Comparison of ENCODE assay signal across 7 cellular contexts in the genomic region with DNA sequence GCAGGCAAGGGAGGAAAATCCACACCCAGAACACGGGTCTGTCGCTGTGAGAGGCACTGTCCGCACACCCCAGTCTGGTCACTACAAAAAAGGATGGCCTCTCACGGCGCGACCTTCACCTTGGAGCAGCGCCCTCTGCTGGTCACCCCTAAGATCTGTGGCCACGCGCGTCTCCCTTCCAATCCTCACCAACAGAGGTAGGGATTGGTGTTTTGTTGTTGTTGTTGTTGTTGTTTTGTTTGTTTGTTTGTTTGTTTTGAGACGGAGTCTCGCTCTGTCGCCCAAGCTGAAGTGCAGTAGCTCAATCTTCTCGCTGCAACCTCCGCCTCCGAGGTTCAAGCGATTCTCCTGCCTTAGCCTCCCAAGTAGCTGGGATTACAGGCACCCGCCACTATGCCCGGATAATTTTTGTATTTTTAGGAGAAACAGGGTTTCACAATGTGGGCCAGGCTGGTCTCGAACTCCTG. TPM values are rescaled to one million over a fixed set of nuclear protein-coding genes. Genes with fewer than 3 reads are reported as not detected.
A peak's percentile ranks its signal among the peaks of the same experiment; 100 is the strongest.
DNase-seq lines count a peak whose midpoint lies in the region; ATAC-seq, FAIRE-seq and TF ChIP-seq lines count a peak whose summit lies in the region.

No MANE protein-coding gene starts in this region.

- no peak overlapping the region for H4K8ac ChIP-seq in mesenchymal stem cell (ENCODE audit: low read length)

- H3K36me3 Mint-ChIP-seq in stimulated activated effector memory CD8-positive, alpha-beta T cell treated with anti-CD3 and anti-CD28 coated beads, Interleukin-12 subunit alpha, Interleukin-12 subunit beta, amount 100 ng/mL, for 72 hours, result no peaks in the 10 kb centered on the region

- no peak overlapping the region for H2BK12ac ChIP-seq in mesenchymal stem cell (ENCODE audit: low read length in 2 of 2)

- H3K9ac ChIP-seq in colonic mucosa (ENCODE audit: low read depth in 2 of 2, low read length in 2 of 2), result no peak overlapping the region
- no peak overlapping the region for H3K9ac ChIP-seq in mesenchymal stem cell (ENCODE audit: low read length)

- no peak for TF ChIP-seq POLR2A in GM12892 (IDR thresholded peaks at IDR 0.05; ENCODE audit: low read depth, low read length)

- H3K36me3 ChIP-seq in colonic mucosa (no peaks in the 10 kb centered on the region), mesenchymal stem cell (ENCODE audit: control insufficient read depth in 1 of 2, insufficient read depth in 2 of 2, low read depth in 1 of 2, low read length in 2 of 2) (no peaks in the 10 kb centered on the region)

- no peak overlapping the region for H3K18ac ChIP-seq in mesenchymal stem cell (ENCODE audit: low read depth in 1 of 2, low read length in 2 of 2)

- DNase-seq in GM12892 (ENCODE audit: insufficient read length), result peak; percentile 40
- DNase-seq in Kasumi-1 (lab: John Stamatoyannopoulos, UW), result peak; percentile 49 to 80
- DNase-seq in activated CD4-positive, CD25-positive, alpha-beta regulatory T cell treated with anti-CD3 and anti-CD28 coated beads, Interleukin-2, amount 50 U/mL, for 16 hours (ENCODE audit: low read depth, low spot score), result peak; percentile 45
- peak; percentile 60 for DNase-seq in colonic mucosa
- peak; percentile 38 for DNase-seq in mesenchymal stem cell
- peak; percentile 75 to 85 for DNase-seq in stimulated activated effector memory CD8-positive, alpha-beta T cell treated with anti-CD3 and anti-CD28 coated beads, Interleukin-12 subunit alpha, Interleukin-12 subunit beta, amount 100 ng/mL, for 72 hours (ENCODE audit: low spot score in 2 of 2)
- DNase-seq in hepatic stellate cell (ENCODE audit: low spot score), result no peak

- WGBS in mesenchymal stem cell, result 65% methylated on average over 13 of the region's 20 CpGs

- no peak overlapping the region for H3K23ac ChIP-seq in mesenchymal stem cell (ENCODE audit: low read length in 2 of 2)

- H3K27ac ChIP-seq in colonic mucosa (no peak overlapping the region), mesenchymal stem cell (ENCODE audit: low read length, poor library complexity, severe bottlenecking) (no peak overlapping the region)

- H2BK120ac ChIP-seq in mesenchymal stem cell (ENCODE audit: low read depth, low read length), result no peak overlapping the region

- intact Hi-C loops in colonic mucosa (cut with DNase I), result loop anchor here (10.0 kb wide), 1 partner anchor 46 kb away; no protein-coding TSS in a partner anchor

- no peaks in the 10 kb centered on the region for H3K9me3 Mint-ChIP-seq in stimulated activated effector memory CD8-positive, alpha-beta T cell treated with anti-CD3 and anti-CD28 coated beads, Interleukin-12 subunit alpha, Interleukin-12 subunit beta, amount 100 ng/mL, for 72 hours

- H2BK5ac ChIP-seq in mesenchymal stem cell (ENCODE audit: low read depth, low read length, poor library complexity, severe bottlenecking), result no peak overlapping the region

- FAIRE-seq in GM12892 (lab: Jason Lieb, UNC), result peak; percentile 71

- no peaks in the 10 kb centered on the region for H3K9me3 ChIP-seq in colonic mucosa
- no peaks in the 10 kb centered on the region for H3K9me3 ChIP-seq in mesenchymal stem cell (ENCODE audit: control insufficient read depth, low read length)

- H2AFZ ChIP-seq in mesenchymal stem cell (ENCODE audit: low read depth, low read length), result peak overlapping the region; percentile 54

- H3K27me3 ChIP-seq in colonic mucosa (no peaks in the 10 kb centered on the region), mesenchymal stem cell (ENCODE audit: control insufficient read depth in 1 of 2, insufficient read depth in 1 of 2, low read length in 2 of 2) (peaks cover 0 to 3% of the 10 kb centered on the region in 2 experiments)

- H3K4me3 ChIP-seq in colonic mucosa, result peak overlapping the region; percentile 12
- H3K4me3 ChIP-seq in mesenchymal stem cell (ENCODE audit: insufficient read depth in 1 of 2, low read depth in 1 of 2, low read length in 2 of 2), result no peak overlapping the region

- no peak overlapping the region for H3K14ac ChIP-seq in mesenchymal stem cell (ENCODE audit: low read length in 2 of 2)

- H3K4me1 ChIP-seq in colonic mucosa (no peaks in the 10 kb centered on the region), mesenchymal stem cell (ENCODE audit: control insufficient read depth, insufficient read depth, low read depth, low read length) (no peaks in the 10 kb centered on the region)

- H3K4ac ChIP-seq in mesenchymal stem cell (ENCODE audit: low read depth in 1 of 2, low read length in 2 of 2), result no peak overlapping the region

- H2BK15ac ChIP-seq in mesenchymal stem cell (ENCODE audit: low read depth, poor library complexity, severe bottlenecking), result no peak overlapping the region

- H4K91ac ChIP-seq in mesenchymal stem cell (ENCODE audit: low read length), result no peak overlapping the region

- peak; percentile 66 for TF ChIP-seq CTCF in colonic mucosa (IDR thresholded peaks at IDR 0.05)

- no peak overlapping the region for H2AK5ac ChIP-seq in mesenchymal stem cell (ENCODE audit: low read length, severe bottlenecking)

- peak overlapping the region; percentile 54 for H3K27ac Mint-ChIP-seq in stimulated activated effector memory CD8-positive, alpha-beta T cell treated with anti-CD3 and anti-CD28 coated beads, Interleukin-12 subunit alpha, Interleukin-12 subunit beta, amount 100 ng/mL, for 72 hours

- peaks cover 8% of the 10 kb centered on the region for H3K4me1 Mint-ChIP-seq in stimulated activated effector memory CD8-positive, alpha-beta T cell treated with anti-CD3 and anti-CD28 coated beads, Interleukin-12 subunit alpha, Interleukin-12 subunit beta, amount 100 ng/mL, for 72 hours

- peak overlapping the region; percentile 72 for H3K4me3 Mint-ChIP-seq in stimulated activated effector memory CD8-positive, alpha-beta T cell treated with anti-CD3 and anti-CD28 coated beads, Interleukin-12 subunit alpha, Interleukin-12 subunit beta, amount 100 ng/mL, for 72 hours

- no peaks in the 10 kb centered on the region for H3K79me1 ChIP-seq in mesenchymal stem cell (replicated peaks; ENCODE audit: low read length, poor library complexity, severe bottlenecking)

- ATAC-seq in stimulated activated effector memory CD8-positive, alpha-beta T cell treated with anti-CD3 and anti-CD28 coated beads, Interleukin-12 subunit alpha, Interleukin-12 subunit beta, amount 100 ng/mL, for 72 hours, result peak; percentile 88

- no peak overlapping the region for H3K4me2 ChIP-seq in mesenchymal stem cell (ENCODE audit: low read length, poor library complexity, severe bottlenecking)

RNA-seq across cellular contexts. Expression of a gene that starts 15.0 kb away (rescaled TPM):
- polyA plus RNA-seq in GM12892 (2012; ENCODE audit: missing spikeins), result 9.5 TPM
- total RNA-seq in colonic mucosa, result 10 to 100 TPM; 10.3 to 13.6 TPM
- polyA plus RNA-seq in mesenchymal stem cell (2013, experiment 1 of 2), result 15.1 TPM
- polyA plus RNA-seq in mesenchymal stem cell (2013, experiment 2 of 2), result 15.3 TPM

RNA-seq across cellular contexts. Expression of a gene that starts 24.3 kb away (rescaled TPM):
- polyA plus RNA-seq in GM12892 (2012; ENCODE audit: missing spikeins), result 88.5 TPM
- 100 to 1,000 TPM in 1 of 2 donors, 10 to 100 TPM in 1; 43.2 to 143 TPM for total RNA-seq in colonic mucosa
- polyA plus RNA-seq in mesenchymal stem cell (2013, experiment 1 of 2), result 92.3 TPM
- polyA plus RNA-seq in mesenchymal stem cell (2013, experiment 2 of 2), result 90.7 TPM
